In the genomic region with DNA sequence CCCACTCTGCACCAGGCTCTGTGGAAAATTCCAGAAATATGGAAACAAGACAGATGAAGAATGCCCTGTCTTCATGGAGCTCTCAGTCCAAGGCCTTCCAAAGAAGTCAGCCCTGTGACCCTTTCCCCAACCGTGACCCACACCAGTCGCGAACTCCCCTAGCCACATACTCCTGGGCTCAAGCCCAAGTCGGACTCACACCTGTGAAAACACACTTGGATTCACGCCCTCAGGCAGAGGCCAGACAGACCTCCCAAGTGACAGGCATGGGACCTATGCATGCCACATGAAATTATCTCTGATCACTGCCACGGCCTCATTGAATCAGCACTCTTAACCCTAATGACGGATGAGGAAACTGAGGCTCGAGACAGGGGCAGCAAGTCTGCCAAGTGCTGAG, we compare ENCODE assay signal across 15 cellular contexts. TPM values are rescaled to one million over a fixed set of nuclear protein-coding genes. Genes with fewer than 3 reads are reported as not detected.
DNase-seq lines count a peak whose midpoint lies in the region; ATAC-seq and TF ChIP-seq lines count a peak whose summit lies in the region.
"Had no signal": no experiment of that assay in that cellular context is flagged by ENCODE, and none has a peak within 500 bp of the region (broad histone marks: within the 10 kb centered on the region; RNA-seq: fewer than 3 reads in every experiment).

No MANE protein-coding gene starts in this region.

- H3K79me2 ChIP-seq in PC-3 (ENCODE audit: low read length) = no peaks in the 10 kb centered on the region

- H3K9me2 ChIP-seq in PC-3 (replicated peaks; ENCODE audit: low read length) = no peaks in the 10 kb centered on the region

- H3K4me1 ChIP-seq in PC-3 (ENCODE audit: insufficient read depth, low read length) (peaks cover 28% of the 10 kb centered on the region), endodermal cell (ENCODE audit: control insufficient read depth, insufficient read depth, low read length) (peaks cover 14% of the 10 kb centered on the region), mesodermal cell (ENCODE audit: control insufficient read depth, insufficient read depth, low read length, poor library complexity, severe bottlenecking) (peaks cover 92% of the 10 kb centered on the region), suprapubic skin (peaks cover 96% of the 10 kb centered on the region)
- H3K4me1 ChIP-seq: foreskin keratinocyte had no signal

- WGBS in endodermal cell (ENCODE audit: insufficient coverage in 1 of 2, insufficient read length in 1 of 2), 2 experiments = 78 to 81% methylated on average over 8 of the region's 8 CpGs
- WGBS in mesodermal cell (ENCODE audit: insufficient coverage in 2 of 2), 2 experiments = 64 to 78% methylated on average over 5 to 8 of the region's 8 CpGs
- 60% methylated on average over 8 of the region's 8 CpGs for WGBS in suprapubic skin

- POLR2A ChIA-PET in PC-3 (lab: Charles Lee; ENCODE audit: unreplicated experiment) = no interaction called here

- no TSS peak for BruUV-seq in PC-3 (replicated peaks; lab: Mats Ljungman, UMichigan)

- DNase-seq in PC-3 (peak; percentile 77), endodermal cell (peak; percentile 40), suprapubic skin (ENCODE audit: low spot score in 2 of 2) (no peak), T-helper 9 cell (no peak), C1 segment of cervical spinal cord (lab: John Stamatoyannopoulos, UW) (no peak), NCI-H510A (lab: John Stamatoyannopoulos, UW) (no peak)
- no peak for DNase-seq in stimulated activated CD4-positive, alpha-beta T cell treated with anti-CD3 and anti-CD28 coated beads, Interleukin-4, amount 100 ng/mL, for 24 hours
- DNase-seq: activated naive CD4-positive, alpha-beta T cell treated with Interleukin-2 at 50 U/mL for 16 hours; AML-193; cortex of kidney; foreskin keratinocyte; HFFc6; left colon; NCI-H1105 treated with DMSO at 0.1 percent for 48 hours had no signal

- no peak for TF ChIP-seq CTCF in PC-3 (conservative IDR thresholded peaks at IDR 0.05; ENCODE audit: low read depth, low read length)
- no peak for TF ChIP-seq CTCF in endodermal cell (conservative IDR thresholded peaks at IDR 0.05)
- TF ChIP-seq CTCF in suprapubic skin (IDR thresholded peaks at IDR 0.05) = no peak

- CTCF ChIA-PET in PC-3 (lab: Charles Lee) = interaction anchor here (1.0 kb wide), 1 partner anchor 65 kb away, joined by 8 read pairs; no protein-coding TSS in a partner anchor

- peak overlapping the region; percentile 28 for H3K27ac Mint-ChIP-seq in endodermal cell

- no peaks in the 10 kb centered on the region for H3K9me3 ChIP-seq in PC-3 (ENCODE audit: low read length)
- no peaks in the 10 kb centered on the region for H3K9me3 ChIP-seq in endodermal cell (ENCODE audit: control insufficient read depth, low read length)
- H3K9me3 ChIP-seq in mesodermal cell (ENCODE audit: control insufficient read depth, low read length) = no peaks in the 10 kb centered on the region
- H3K9me3 ChIP-seq in suprapubic skin = no peaks in the 10 kb centered on the region

- H4K20me1 ChIP-seq in PC-3 (ENCODE audit: low read length) = no peaks in the 10 kb centered on the region

- H3K4me3 Mint-ChIP-seq in endodermal cell = no peak overlapping the region

- H3K9me3 Mint-ChIP-seq in endodermal cell = no peaks in the 10 kb centered on the region
- H3K9me3 Mint-ChIP-seq: HFFc6 had no signal

- no peaks in the 10 kb centered on the region for H3K27me3 Mint-ChIP-seq in endodermal cell (ENCODE audit: insufficient read depth)

- TF ChIP-seq POLR2A in suprapubic skin (IDR thresholded peaks at IDR 0.05) = no peak

- H3K36me3 Mint-ChIP-seq in endodermal cell (ENCODE audit: low read depth) = no peaks in the 10 kb centered on the region

- H3K4me2 ChIP-seq in PC-3 (ENCODE audit: low read length) = peak overlapping the region; percentile 27; the same call in 1 of the 2 replicates

- H3K27ac ChIP-seq in PC-3 (ENCODE audit: low read length) (no peak overlapping the region), endodermal cell (ENCODE audit: low read depth, low read length) (peak overlapping the region; percentile 86), mesodermal cell (ENCODE audit: low read depth, low read length, severe bottlenecking) (peak overlapping the region; percentile 98), suprapubic skin (peak overlapping the region; percentile 88)
- H3K27ac ChIP-seq: foreskin keratinocyte had no signal

- TF ChIP-seq EP300 in suprapubic skin (IDR thresholded peaks at IDR 0.05) = no peak

- no peaks in the 10 kb centered on the region for H3K27me3 ChIP-seq in PC-3 (ENCODE audit: low read length)
- no peaks in the 10 kb centered on the region for H3K27me3 ChIP-seq in endodermal cell (ENCODE audit: control insufficient read depth, insufficient read depth, low read length, poor library complexity, severe bottlenecking)
- no peaks in the 10 kb centered on the region for H3K27me3 ChIP-seq in suprapubic skin

- H3F3A ChIP-seq in PC-3 (ENCODE audit: low read length, unreplicated experiment) = no peaks in the 10 kb centered on the region

- intact Hi-C loops in PC-3 (cut with micrococcal nuclease) = no loop called here

- peaks cover 28% of the 10 kb centered on the region for H3K4me1 Mint-ChIP-seq in endodermal cell

- no peak for ATAC-seq in PC-3
- ATAC-seq: foreskin keratinocyte, left colon had no signal

- H3K36me3 ChIP-seq in PC-3 (ENCODE audit: low read depth, low read length) = no peaks in the 10 kb centered on the region; the same call in 1 of the 2 replicates
- H3K36me3 ChIP-seq in endodermal cell (ENCODE audit: control insufficient read depth, insufficient read depth, low read length) = no peaks in the 10 kb centered on the region
- H3K36me3 ChIP-seq in mesodermal cell (ENCODE audit: control insufficient read depth, insufficient read depth, low read length) = peaks cover 12% of the 10 kb centered on the region
- no peaks in the 10 kb centered on the region for H3K36me3 ChIP-seq in suprapubic skin

- no peak overlapping the region for H3K9ac ChIP-seq in PC-3 (ENCODE audit: low read length)
- no peak overlapping the region for H3K9ac ChIP-seq in endodermal cell (ENCODE audit: extremely low read depth, low read length, poor library complexity, severe bottlenecking)

- H2AFZ ChIP-seq in PC-3 (ENCODE audit: low read length) = no peak overlapping the region

- H3K4me3 ChIP-seq in PC-3 (ENCODE audit: low read length) (no peak overlapping the region), endodermal cell (ENCODE audit: low read length) (no peak overlapping the region), mesodermal cell (ENCODE audit: extremely low read depth, insufficient read depth, low read length, poor library complexity, severe bottlenecking) (peak overlapping the region; percentile 2), suprapubic skin (no peak overlapping the region)

RNA-seq across cellular contexts. Expression of a gene that starts 42.5 kb away (rescaled TPM):
- total RNA-seq in PC-3 (2014; rRNA removed) (32.9 and 40.7 TPM in 2 replicates), endodermal cell (10 to 100 TPM in 1 of 2 donors, 1 to 10 TPM in 1; 7.6 to 10.7 TPM), suprapubic skin (10 to 100 TPM in 2 of 4 donors, 1 to 10 TPM in 2; 8.9 to 17.3 (median 12.8) TPM)
- 11.2 TPM for polyA plus RNA-seq in endodermal cell (2013, experiment 1 of 2)
- 11.5 TPM for polyA plus RNA-seq in endodermal cell (2013, experiment 2 of 2)
- polyA plus RNA-seq in mesodermal cell (2013, experiment 1 of 2) = 43.7 TPM
- 41.4 TPM for polyA plus RNA-seq in mesodermal cell (2013, experiment 2 of 2)

RNA-seq across cellular contexts. Expression of a gene that starts 55.7 kb away (rescaled TPM):
- 381 and 472 TPM in 2 replicates for total RNA-seq in PC-3 (2014; rRNA removed)
- total RNA-seq in endodermal cell = 10 to 100 TPM; 50.4 to 51.0 TPM
- 54.6 TPM for polyA plus RNA-seq in endodermal cell (2013, experiment 1 of 2)
- polyA plus RNA-seq in endodermal cell (2013, experiment 2 of 2) = 46.4 TPM
- polyA plus RNA-seq in mesodermal cell (2013, experiment 1 of 2) = 47.9 TPM
- 38.5 TPM for polyA plus RNA-seq in mesodermal cell (2013, experiment 2 of 2)
- total RNA-seq in suprapubic skin = 10 to 100 TPM; 41.0 to 92.8 (median 71.1) TPM

Comparison
In these comparisons a context has a peak if more than half of its experiments do, and no peak if none do; other contexts are left out.
1. DNase-seq: peak in PC-3 (single experiment) and endodermal cell (single experiment); none in suprapubic skin (0 of 2), stimulated activated CD4-positive, alpha-beta T cell treated with anti-CD3 and anti-CD28 coated beads, Interleukin-4, amount 100 ng/mL, for 24 hours (single experiment), T-helper 9 cell (single experiment), C1 segment of cervical spinal cord (0 of 14) and NCI-H510A (single experiment).